Comparison of ENCODE assay signal across 24 cellular contexts in the genomic region with DNA sequence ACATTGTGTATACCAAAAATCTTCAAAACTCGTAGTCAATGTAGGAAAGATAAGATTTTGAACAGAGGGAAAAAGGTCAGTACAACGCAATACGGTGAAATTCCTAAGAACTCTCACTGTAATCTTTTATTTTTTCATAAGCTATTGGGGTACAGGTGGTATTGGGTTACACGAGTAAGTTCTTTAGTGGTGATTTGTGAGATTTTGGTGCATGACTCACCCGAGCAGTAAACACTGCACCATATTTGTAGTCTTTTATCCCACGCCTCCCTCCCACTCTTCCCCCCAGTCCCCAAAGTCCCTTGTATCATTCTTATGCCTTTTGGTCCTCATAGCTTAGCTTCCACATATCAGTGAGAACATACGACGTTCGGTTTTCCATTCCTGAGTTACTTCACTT.
"Had no signal": no experiment of that assay in that cellular context is flagged by ENCODE, and none has a peak within 500 bp of the region (broad histone marks: within the 10 kb centered on the region; RNA-seq: fewer than 3 reads in every experiment).

No MANE protein-coding gene starts in this region.

- H3K27me3 Mint-ChIP-seq: naive B cell; natural killer cell treated with Interleukin-12 subunit alpha and Interleukin-12 subunit beta and Interleukin-15 and Interleukin-18, amount 100 ng/mL, for 72 hours; progenitor cell of endocrine pancreas; stimulated activated memory B cell treated with anti-CD40 and anti-IgM and Interleukin-4, amounts not matched to agents 10 μg/mL and 1 μg/mL and 100 μg/mL, for 72 hours; stimulated activated naive CD8-positive, alpha-beta T cell treated with anti-CD3 and anti-CD28 coated beads, Interleukin-15, amount 100 ng/mL, for 72 hours; type B pancreatic cell had no signal

- H3K4me3 ChIP-seq: left ventricle myocardium inferior, lung, ovary, right atrium auricular region, right lobe of liver, smooth muscle cell, tibial nerve, uterus had no signal

- H3K36me3 Mint-ChIP-seq: immature natural killer cell; naive B cell; stimulated activated memory B cell treated with anti-CD40 and anti-IgM and Interleukin-4, amounts not matched to agents 10 μg/mL and 1 μg/mL and 100 μg/mL, for 72 hours; type B pancreatic cell had no signal

- DNase-seq: immature natural killer cell; islet precursor cell; left ventricle myocardium inferior; mesendoderm; naive B cell; ovary; right lobe of liver; stimulated activated CD4-positive, alpha-beta T cell treated with anti-CD3 and anti-CD28 coated beads, Interleukin-1b, Interleukin-23, amount 100 ng/mL, for 48 hours; stimulated activated CD4-positive, alpha-beta T cell treated with anti-CD3 and anti-CD28 coated beads, Interleukin-2, amount 100 ng/mL, for 48 hours; stimulated activated CD4-positive, alpha-beta T cell treated with anti-CD3 and anti-CD28 coated beads, Interleukin-4, amount 100 ng/mL, for 4 hours; stimulated activated CD8-positive, alpha-beta memory T cell treated with anti-CD3 and anti-CD28 coated beads, Interleukin-4, amount 100 ng/mL, for 48 hours; stimulated activated naive CD4-positive, alpha-beta T cell treated with Interleukin-2 at 50 U/mL for 16 hours; stimulated activated naive CD8-positive, alpha-beta T cell treated with anti-CD3 and anti-CD28 coated beads, Interleukin-15, amount 100 ng/mL, for 72 hours; substantia nigra; uterus had no signal

- H3K36me3 ChIP-seq: left ventricle myocardium inferior, ovary, right atrium auricular region, right lobe of liver, tibial nerve, uterus had no signal

- H3K4me1 ChIP-seq: left ventricle myocardium inferior, right atrium auricular region, right lobe of liver, tibial nerve, uterus had no signal

- H3K27ac ChIP-seq: left ventricle myocardium inferior, ovary, right atrium auricular region, right lobe of liver, tibial nerve, uterus had no signal

- H3K27me3 ChIP-seq: ovary, right atrium auricular region, right lobe of liver, tibial nerve, uterus had no signal

- ATAC-seq: natural killer cell treated with Interleukin-12 subunit alpha and Interleukin-12 subunit beta and Interleukin-15 and Interleukin-18, amount 100 ng/mL, for 72 hours; right lobe of liver; stimulated activated memory B cell treated with anti-CD40 and anti-IgM and Interleukin-4, amounts not matched to agents 10 μg/mL and 1 μg/mL and 100 μg/mL, for 72 hours; stimulated activated naive CD8-positive, alpha-beta T cell treated with anti-CD3 and anti-CD28 coated beads, Interleukin-15, amount 100 ng/mL, for 72 hours had no signal

- H3K27ac Mint-ChIP-seq: immature natural killer cell; mesothelial cell of epicardium; naive B cell; natural killer cell treated with Interleukin-12 subunit alpha and Interleukin-12 subunit beta and Interleukin-15 and Interleukin-18, amount 100 ng/mL, for 72 hours; progenitor cell of endocrine pancreas; stimulated activated memory B cell treated with anti-CD40 and anti-IgM and Interleukin-4, amounts not matched to agents 10 μg/mL and 1 μg/mL and 100 μg/mL, for 72 hours; stimulated activated naive CD8-positive, alpha-beta T cell treated with anti-CD3 and anti-CD28 coated beads, Interleukin-15, amount 100 ng/mL, for 72 hours; type B pancreatic cell had no signal

- H3K4me1 Mint-ChIP-seq: immature natural killer cell; mesothelial cell of epicardium; naive B cell; stimulated activated memory B cell treated with anti-CD40 and anti-IgM and Interleukin-4, amounts not matched to agents 10 μg/mL and 1 μg/mL and 100 μg/mL, for 72 hours; stimulated activated naive CD8-positive, alpha-beta T cell treated with anti-CD3 and anti-CD28 coated beads, Interleukin-15, amount 100 ng/mL, for 72 hours had no signal

- H3K4me3 Mint-ChIP-seq: immature natural killer cell; mesothelial cell of epicardium; naive B cell; natural killer cell treated with Interleukin-12 subunit alpha and Interleukin-12 subunit beta and Interleukin-15 and Interleukin-18, amount 100 ng/mL, for 72 hours; stimulated activated memory B cell treated with anti-CD40 and anti-IgM and Interleukin-4, amounts not matched to agents 10 μg/mL and 1 μg/mL and 100 μg/mL, for 72 hours; stimulated activated naive CD8-positive, alpha-beta T cell treated with anti-CD3 and anti-CD28 coated beads, Interleukin-15, amount 100 ng/mL, for 72 hours; type B pancreatic cell had no signal

- H3K9me3 ChIP-seq: ovary, right lobe of liver, uterus had no signal
